In the genomic region with DNA sequence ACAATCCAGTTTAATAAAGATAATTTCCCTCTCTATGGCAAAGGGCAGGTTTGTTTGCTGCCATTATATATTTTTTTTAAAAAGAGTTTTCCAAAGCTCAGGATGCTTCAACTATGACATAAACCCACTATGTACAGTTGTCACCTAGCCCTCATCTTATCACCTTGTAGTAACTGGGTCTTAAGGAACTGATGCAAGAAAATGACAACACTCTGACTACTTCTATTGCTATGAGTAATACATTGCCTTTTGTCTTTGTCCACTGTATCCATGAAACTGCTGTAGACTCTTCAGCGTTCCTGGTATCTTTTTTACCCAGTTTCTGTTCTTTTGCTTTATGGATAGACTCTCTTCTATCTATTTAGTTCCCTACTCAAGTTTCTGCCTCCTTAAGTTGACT, we compare ENCODE assay signal across 14 cellular contexts.
A peak's percentile ranks its signal among the peaks of the same experiment; 100 is the strongest.
DNase-seq lines count a peak whose midpoint lies in the region; ATAC-seq, FAIRE-seq and TF ChIP-seq lines count a peak whose summit lies in the region.
"Had no signal": no experiment of that assay in that cellular context is flagged by ENCODE, and none has a peak within 500 bp of the region (broad histone marks: within the 10 kb centered on the region; RNA-seq: fewer than 3 reads in every experiment).

No MANE protein-coding gene starts in this region.

- no peak for TF ChIP-seq RAD21 in HepG2 (CRISPR knock-in tag; IDR thresholded peaks at IDR 0.05)

- H3K36me3 Mint-ChIP-seq in mesothelial cell of epicardium, result no peaks in the 10 kb centered on the region
- H3K36me3 Mint-ChIP-seq: CD8-positive, alpha-beta memory T cell; IgD-negative memory B cell had no signal

- no peaks in the 10 kb centered on the region for H3K4me1 Mint-ChIP-seq in mesothelial cell of epicardium
- H3K4me1 Mint-ChIP-seq: CD8-positive, alpha-beta memory T cell; H9; IgD-negative memory B cell had no signal

- intact Hi-C loops in HepG2 (cut with micrococcal nuclease; ENCODE audit: unreplicated experiment) (no loop called here), dorsolateral prefrontal cortex (cut with DNase I) (no loop called here)

- H3K27me3 ChIP-seq in HepG2 (ENCODE audit: control insufficient read depth in 1 of 2, insufficient read depth in 2 of 2, low read length in 2 of 2), result no peaks in the 10 kb centered on the region
- no peaks in the 10 kb centered on the region for H3K27me3 ChIP-seq in dorsolateral prefrontal cortex
- H3K27me3 ChIP-seq: BLaER1 had no signal

- H3K9me3 Mint-ChIP-seq in mesothelial cell of epicardium, result peaks cover 4% of the 10 kb centered on the region
- H3K9me3 Mint-ChIP-seq: H9 had no signal

- POLR2A ChIA-PET in HepG2 (lab: Yijun Ruan, JAX), result no interaction called here

- in situ Hi-C loops in HepG2 (cut with HindIII; ENCODE audit: extremely low pct_ligation_motif_present, low pct_unique_long_range_greater_than_20kb), result no loop called here

- peaks cover 3% of the 10 kb centered on the region for H3K27me3 Mint-ChIP-seq in mesothelial cell of epicardium (ENCODE audit: low read depth)
- H3K27me3 Mint-ChIP-seq: CD8-positive, alpha-beta memory T cell; IgD-negative memory B cell had no signal

- no peaks in the 10 kb centered on the region for H3K79me2 ChIP-seq in HepG2 (ENCODE audit: insufficient read depth, low read length)

- H3K27ac ChIP-seq in HepG2 (ENCODE audit: extremely low read length, insufficient read depth, low read length), result no peak overlapping the region
- no peak overlapping the region for H3K27ac ChIP-seq in dorsolateral prefrontal cortex
- H3K27ac ChIP-seq: BLaER1 had no signal

- TF ChIP-seq CTCF in fibroblast of pulmonary artery (IDR thresholded peaks at IDR 0.05; ENCODE audit: low read length, missing control alignments), result no peak
- no peak for TF ChIP-seq CTCF in HepG2 (CRISPR knock-in tag; IDR thresholded peaks at IDR 0.05)
- TF ChIP-seq CTCF in mesothelial cell of epicardium (IDR thresholded peaks at IDR 0.05; ENCODE audit: unreplicated experiment), result no peak
- TF ChIP-seq CTCF in dorsolateral prefrontal cortex (IDR thresholded peaks at IDR 0.05 in 54 of 56, conservative IDR thresholded peaks at IDR 0.05 in 2 of 56; ENCODE audit: low read depth in 1 of 56, partially characterized antibody in 56 of 56), result no peak

- TF ChIP-seq POLR2A in HepG2 (IDR thresholded peaks at IDR 0.05; ENCODE audit: insufficient read depth in 1 of 2, low read depth in 2 of 2, low read length in 2 of 2), result no peak

- FAIRE-seq in HepG2 (lab: Jason Lieb, UNC), result no peak

- H3K4me3 Mint-ChIP-seq in mesothelial cell of epicardium, result no peak overlapping the region
- H3K4me3 Mint-ChIP-seq: CD8-positive, alpha-beta memory T cell; H9; IgD-negative memory B cell had no signal

- CTCF ChIA-PET in HepG2 (lab: Yijun Ruan, JAX; ENCODE audit: low intra/inter-chr PET ratio, low total read pairs), result no interaction called here

- 0% methylated on average over 1 of the region's 1 CpG for WGBS in HepG2 (ENCODE audit: low lambda C conversion rate)

- peaks cover 11% of the 10 kb centered on the region; the same call in 1 of the 2 replicates for H3K9me3 ChIP-seq in HepG2 (ENCODE audit: low read length)

- H3K4me1 ChIP-seq in HepG2 (ENCODE audit: insufficient read depth, low read length), result no peaks in the 10 kb centered on the region

- H2AFZ ChIP-seq in HepG2 (ENCODE audit: low read length), result no peak overlapping the region

- no peak overlapping the region for H3K4me3 ChIP-seq in fibroblast of pulmonary artery (replicated peaks; ENCODE audit: low read depth, low read length)
- no peak overlapping the region for H3K4me3 ChIP-seq in HepG2 (replicated peaks in 1 of 3; ENCODE audit: insufficient read depth in 1 of 3, low read depth in 2 of 3, low read length in 3 of 3)
- H3K4me3 ChIP-seq in dorsolateral prefrontal cortex, result no peak overlapping the region
- H3K4me3 ChIP-seq: BLaER1 had no signal

- no peak overlapping the region for H3K27ac Mint-ChIP-seq in mesothelial cell of epicardium
- H3K27ac Mint-ChIP-seq: CD8-positive, alpha-beta memory T cell; H9; IgD-negative memory B cell had no signal

- no peak for TF ChIP-seq EP300 in HepG2 (IDR thresholded peaks at IDR 0.05; ENCODE audit: low read depth in 2 of 2, low read length in 2 of 2)
- TF ChIP-seq EP300 in HepG2 (CRISPR knock-in tag; IDR thresholded peaks at IDR 0.05; ENCODE audit: borderline replicate concordance), result no peak

- no peak overlapping the region for H3K9ac ChIP-seq in HepG2 (ENCODE audit: insufficient read depth, low read depth, low read length)
- H3K9ac ChIP-seq: BLaER1 had no signal

- H3K36me3 ChIP-seq in HepG2 (replicated peaks in 1 of 2; ENCODE audit: control insufficient read depth in 1 of 2, insufficient read depth in 2 of 2, low read length in 2 of 2), result no peaks in the 10 kb centered on the region

- DNase-seq in LHCN-M2 (ENCODE audit: low read depth) (peak; percentile 18), astrocyte of the hippocampus (ENCODE audit: low read depth, low spot score) (peak; percentile 2), fibroblast of pulmonary artery (ENCODE audit: low read depth) (peak; percentile 0), HepG2 (ENCODE audit: low spot score) (no peak), mesothelial cell of epicardium (ENCODE audit: low spot score in 2 of 2, unreplicated experiment in 2 of 2) (no peak), dorsolateral prefrontal cortex (no peak)
- DNase-seq: CD8-positive, alpha-beta memory T cell; H9; NCI-H1417 treated with DMSO at 0.1 percent for 48 hours; NCI-H2227 treated with DMSO at 0.1 percent for 48 hours; NCI-H526 treated with DMSO at 0.1 percent for 48 hours had no signal

- no peak overlapping the region for H3K4me2 ChIP-seq in HepG2 (ENCODE audit: low read depth, low read length)
- H3K4me2 ChIP-seq: BLaER1 had no signal

- no peaks in the 10 kb centered on the region for H4K20me1 ChIP-seq in HepG2 (ENCODE audit: insufficient read depth, low read length)
- H4K20me1 ChIP-seq: BLaER1 had no signal

- ATAC-seq in HepG2 (no peak), GM18909 (IDR thresholded peaks at IDR 0.05; ENCODE audit: poor library complexity, unreplicated experiment) (no peak)

- no TSS peak for BruUV-seq in HepG2 (replicated peaks; lab: Mats Ljungman, UMichigan)

TF ChIP-seq in HepG2, 621 proteins besides CTCF, POLR2A, EP300 and RAD21:
- TF ChIP-seq, protein P1, sequence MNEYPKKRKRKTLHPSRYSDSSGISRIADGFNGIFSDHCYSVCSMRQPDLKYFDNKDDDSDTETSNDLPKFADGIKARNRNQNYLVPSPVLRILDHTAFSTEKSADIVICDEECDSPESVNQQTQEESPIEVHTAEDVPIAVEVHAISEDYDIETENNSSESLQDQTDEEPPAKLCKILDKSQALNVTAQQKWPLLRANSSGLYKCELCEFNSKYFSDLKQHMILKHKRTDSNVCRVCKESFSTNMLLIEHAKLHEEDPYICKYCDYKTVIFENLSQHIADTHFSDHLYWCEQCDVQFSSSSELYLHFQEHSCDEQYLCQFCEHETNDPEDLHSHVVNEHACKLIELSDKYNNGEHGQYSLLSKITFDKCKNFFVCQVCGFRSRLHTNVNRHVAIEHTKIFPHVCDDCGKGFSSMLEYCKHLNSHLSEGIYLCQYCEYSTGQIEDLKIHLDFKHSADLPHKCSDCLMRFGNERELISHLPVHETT (CRISPR knock-in tag; conservative IDR thresholded peaks at IDR 0.05), result no peak
- no peak for TF ChIP-seq KDM1A (CRISPR knock-in tag; IDR thresholded peaks at IDR 0.05)
- no peak for TF ChIP-seq ZNF24 (IDR thresholded peaks at IDR 0.05)
- no peak for TF ChIP-seq POLR2AphosphoS5 (IDR thresholded peaks at IDR 0.05; ENCODE audit: low read depth, low read length)
- no peak for TF ChIP-seq ZNF790 (CRISPR knock-in tag; IDR thresholded peaks at IDR 0.05; ENCODE audit: borderline replicate concordance)
- TF ChIP-seq NFE2 (CRISPR knock-in tag; IDR thresholded peaks at IDR 0.05), result no peak
TF ChIP-seq in HepG2: peak in this region for 0.

Comparison
In these comparisons a context has a peak if more than half of its experiments do, and no peak if none do; other contexts are left out.
1. DNase-seq: peak in LHCN-M2 (single experiment), astrocyte of the hippocampus (single experiment) and fibroblast of pulmonary artery (single experiment); none in HepG2 (single experiment), mesothelial cell of epicardium (0 of 2) and dorsolateral prefrontal cortex (0 of 10).